ENCODE assay signal across 23 cellular contexts in genomic region chr19:2245273-2245672, GRCh38.
A peak's percentile ranks its signal among the peaks of the same experiment; 100 is the strongest.
DNase-seq lines count a peak whose midpoint lies in the region; ATAC-seq and TF ChIP-seq lines count a peak whose summit lies in the region.
"Had no signal": no experiment of that assay in that cellular context is flagged by ENCODE, and none has a peak within 500 bp of the region (broad histone marks: within the 10 kb centered on the region; RNA-seq: fewer than 3 reads in every experiment).

No MANE protein-coding gene starts in this region.

- CTCF ChIA-PET in RWPE1 (lab: Yijun Ruan, JAX), result no interaction called here

- no peaks in the 10 kb centered on the region for H3K4me1 ChIP-seq in endocrine pancreas (ENCODE audit: control insufficient read depth, insufficient read depth, low read length)

- H3K9ac ChIP-seq in endocrine pancreas (ENCODE audit: control insufficient read depth, insufficient read depth, low read length), result peak overlapping the region; percentile 56
- H3K9ac ChIP-seq: BLaER1 had no signal

- no peak for ATAC-seq in HG02798 (IDR thresholded peaks at IDR 0.05; ENCODE audit: poor library complexity, unreplicated experiment)
- ATAC-seq: GM12878 had no signal

- H3K4me3 ChIP-seq in endocrine pancreas (ENCODE audit: control insufficient read depth, insufficient read depth, low read length), result no peak overlapping the region
- H3K4me3 ChIP-seq: BLaER1, GM12878 had no signal

- no peak for DNase-seq in RWPE1 (ENCODE audit: low spot score)
- no peak for DNase-seq in central memory CD4-positive, alpha-beta T cell
- no peak for DNase-seq in GM13976 (ENCODE audit: low spot score)
- DNase-seq: 8988T; ACHN; BE2C; C1 segment of cervical spinal cord; CD4-positive, alpha-beta memory T cell; CD4-positive, CD25-positive, alpha-beta regulatory T cell; CD8-positive, alpha-beta memory T cell; COR-L47; DMS 273 treated with DMSO at 0.1 percent for 48 hours; DMS153; DMS53; DMS79; DND-41; EL; GDM1 had no signal

- H3K27me3 ChIP-seq in endocrine pancreas (ENCODE audit: control insufficient read depth, insufficient read depth, low read length), result no peaks in the 10 kb centered on the region
- H3K27me3 ChIP-seq: BE2C had no signal

- H3K27ac ChIP-seq in RWPE1, result peak overlapping the region; percentile 68
- peak overlapping the region; percentile 67 for H3K27ac ChIP-seq in VCaP
- H3K27ac ChIP-seq: BLaER1 had no signal

- H3K9me3 ChIP-seq in endocrine pancreas (ENCODE audit: control insufficient read depth, low read length), result no peaks in the 10 kb centered on the region
- H3K9me3 ChIP-seq: BE2C, BLaER1 had no signal

- POLR2A ChIA-PET in RWPE1 (lab: Yijun Ruan, JAX; ENCODE audit: low non-redundant PET), result no interaction called here

- in situ Hi-C loops in GM13976 (cut with MboI; ENCODE audit: low sequenced_read_pairs, unreplicated experiment), result no loop called here

- H3K36me3 ChIP-seq in endocrine pancreas (ENCODE audit: control insufficient read depth, insufficient read depth, low read length), result peaks cover 8% of the 10 kb centered on the region

- TF ChIP-seq CTCF in RWPE1 (conservative IDR thresholded peaks at IDR 0.05; ENCODE audit: low read depth) (no peak), VCaP (conservative IDR thresholded peaks at IDR 0.05) (no peak), GM13976 (IDR thresholded peaks at IDR 0.05; ENCODE audit: borderline replicate concordance, control extremely low read depth, extremely low read depth, insufficient read depth, missing control alignments) (no peak)
